15 cellular contexts compared by ENCODE assay signal in the genomic region with DNA sequence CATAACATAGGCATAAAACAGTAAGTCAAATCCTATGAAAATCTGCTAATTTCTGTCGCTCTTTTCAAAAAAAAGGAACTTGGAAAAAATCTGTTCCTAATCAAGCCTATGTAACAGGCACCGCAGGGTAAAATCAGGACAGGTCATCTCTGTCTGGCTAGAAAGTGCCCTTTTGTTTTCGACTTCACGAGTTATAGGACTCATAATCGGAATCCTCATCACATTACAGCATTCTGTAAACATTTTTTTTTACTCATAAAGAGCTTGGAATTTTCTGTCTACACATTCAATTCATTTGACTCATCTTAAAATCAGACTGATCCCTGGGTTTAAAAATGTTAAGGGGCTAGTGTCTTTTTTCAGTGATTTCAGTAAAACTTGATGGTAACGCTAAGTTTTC.
A peak's percentile ranks its signal among the peaks of the same experiment; 100 is the strongest.
DNase-seq lines count a peak whose midpoint lies in the region; ATAC-seq and TF ChIP-seq lines count a peak whose summit lies in the region.
"Had no signal": no experiment of that assay in that cellular context is flagged by ENCODE, and none has a peak within 500 bp of the region (broad histone marks: within the 10 kb centered on the region; RNA-seq: fewer than 3 reads in every experiment).

No MANE protein-coding gene starts in this region.

- H3K9me1 ChIP-seq in IMR-90 (ENCODE audit: insufficient read depth, low read length), result no peaks in the 10 kb centered on the region; the same call in none of the 2 replicates

- TF ChIP-seq RAD21 in IMR-90 (IDR thresholded peaks at IDR 0.05; ENCODE audit: low read length), result no peak

- peaks cover 64% of the 10 kb centered on the region for H3K4me1 Mint-ChIP-seq in nephron
- H3K4me1 Mint-ChIP-seq: activated CD4-positive, alpha-beta T cell treated with anti-CD3 and anti-CD28 coated beads, Interleukin-2, amount 10 ng/mL, durations not matched to agents 24 days and 14 days; activated T-helper 17 cell treated with anti-CD3 and anti-CD28 coated beads, Interleukin-2, amount 50 U/mL, for 72 hours; CD8-positive, alpha-beta memory T cell; immature natural killer cell had no signal

- no peaks in the 10 kb centered on the region for H4K20me1 ChIP-seq in IMR-90 (ENCODE audit: insufficient read depth, low read length)

- H3K9me3 ChIP-seq in IMR-90 (ENCODE audit: control insufficient read depth, insufficient read depth, low read length), result no peaks in the 10 kb centered on the region
- H3K9me3 ChIP-seq: right lobe of liver had no signal

- H2BK15ac ChIP-seq in IMR-90 (ENCODE audit: low read depth, low read length), result no peak overlapping the region

- no peak overlapping the region for H3K56ac ChIP-seq in IMR-90 (ENCODE audit: extremely low read depth, insufficient read depth, low read length)

- H4K91ac ChIP-seq in IMR-90 (ENCODE audit: insufficient read depth, low read depth, low read length), result no peak overlapping the region

- H2BK5ac ChIP-seq in IMR-90 (ENCODE audit: low read depth, low read length, poor library complexity, severe bottlenecking), result no peak overlapping the region

- H2BK20ac ChIP-seq in IMR-90 (ENCODE audit: low read depth, low read length), result no peak overlapping the region

- H3K23ac ChIP-seq in IMR-90 (ENCODE audit: low read depth, low read length), result no peak overlapping the region

- TF ChIP-seq CTCF in IMR-90 (conservative IDR thresholded peaks at IDR 0.05; ENCODE audit: low read depth, low read length) (no peak), nephron (IDR thresholded peaks at IDR 0.05; ENCODE audit: unreplicated experiment in 3 of 3) (no peak)

- peaks cover 4% of the 10 kb centered on the region for H3K36me3 Mint-ChIP-seq in nephron (ENCODE audit: low read depth)
- H3K36me3 Mint-ChIP-seq: immature natural killer cell had no signal

- POLR2A ChIA-PET in IMR-90 (lab: Charles Lee; ENCODE audit: unreplicated experiment), result interaction anchor here (0.6 kb wide), 1 partner anchor 12 kb away, joined by 4 read pairs; no protein-coding TSS in a partner anchor

- H2BK120ac ChIP-seq in IMR-90 (ENCODE audit: low read depth, low read length), result no peak overlapping the region

- CTCF ChIA-PET in IMR-90 (lab: Yijun Ruan, JAX), result interaction anchor here (0.7 kb wide), 1 partner anchor 26 kb away, joined by 3 read pairs; no protein-coding TSS in a partner anchor

- no peak overlapping the region; the same call in 1 of the 2 replicates for H3K9ac ChIP-seq in IMR-90 (ENCODE audit: low read depth, low read length)

- no peak overlapping the region for H4K5ac ChIP-seq in IMR-90 (ENCODE audit: low read depth, low read length)

- H3K79me1 ChIP-seq in IMR-90 (ENCODE audit: low read depth in 1 of 2, low read length in 2 of 2), result no peaks in the 10 kb centered on the region

- H3K4me1 ChIP-seq in IMR-90 (ENCODE audit: control insufficient read depth, insufficient read depth, low read length), result peaks cover 5% of the 10 kb centered on the region
- H3K4me1 ChIP-seq: right lobe of liver had no signal

- intact Hi-C loops in IMR-90 (cut with micrococcal nuclease), result no loop called here

- H3K27ac Mint-ChIP-seq in nephron, result peak overlapping the region in 2 of 3 experiments; percentile 11 to 38
- H3K27ac Mint-ChIP-seq: activated CD4-positive, alpha-beta T cell treated with anti-CD3 and anti-CD28 coated beads, Interleukin-2, amount 10 ng/mL, durations not matched to agents 24 days and 14 days; activated T-helper 17 cell treated with anti-CD3 and anti-CD28 coated beads, Interleukin-2, amount 50 U/mL, for 72 hours; CD8-positive, alpha-beta memory T cell; immature natural killer cell; T-helper 1 cell treated with Interleukin-12 subunit alpha and Interleukin-12 subunit beta and Interleukin-4 antibody, amounts not matched to agents 30 μg/mL and 1 μg/mL, for 36 hours had no signal

- no peak overlapping the region for H3K4me3 ChIP-seq in IMR-90 (ENCODE audit: insufficient read depth, low read depth, low read length)
- H3K4me3 ChIP-seq: right lobe of liver had no signal

- H3K27ac ChIP-seq in IMR-90 (ENCODE audit: insufficient read depth, low read length), result no peak overlapping the region
- H3K27ac ChIP-seq: epithelial cell of prostate, right lobe of liver had no signal

- no peak overlapping the region for H2AK9ac ChIP-seq in IMR-90 (replicated peaks; ENCODE audit: low read depth, low read length, poor library complexity)

- H2AK5ac ChIP-seq in IMR-90 (ENCODE audit: low read depth, low read length), result no peak overlapping the region

- H3K27me3 ChIP-seq in IMR-90 (ENCODE audit: control insufficient read depth, insufficient read depth, low read length), result no peaks in the 10 kb centered on the region
- H3K27me3 ChIP-seq: right lobe of liver had no signal

- no peak overlapping the region for H3K14ac ChIP-seq in IMR-90 (replicated peaks; ENCODE audit: low read depth, low read length)

- ATAC-seq in IMR-90 (ENCODE audit: low read depth), result peak; percentile 76
- no peak for ATAC-seq in HG02938 (IDR thresholded peaks at IDR 0.05; ENCODE audit: unreplicated experiment)
- no peak for ATAC-seq in HG03139 (IDR thresholded peaks at IDR 0.05; ENCODE audit: unreplicated experiment)
- no peak for ATAC-seq in HG02798 (IDR thresholded peaks at IDR 0.05; ENCODE audit: poor library complexity, unreplicated experiment)
- ATAC-seq: activated T-helper 17 cell treated with anti-CD3 and anti-CD28 coated beads, Interleukin-2, amount 50 U/mL, for 72 hours; right lobe of liver had no signal

- in situ Hi-C loops in IMR-90 (cut with MboI; ENCODE audit: low sequenced_read_pairs), result no loop called here

- no peaks in the 10 kb centered on the region for H3K36me3 ChIP-seq in IMR-90 (ENCODE audit: control insufficient read depth, insufficient read depth, low read length)
- H3K36me3 ChIP-seq: right lobe of liver had no signal

- no peak overlapping the region; a peak in 2 of 4 replicates for H4K8ac ChIP-seq in IMR-90 (ENCODE audit: low read depth in 2 of 2, low read length in 2 of 2)

- no peak overlapping the region for H3K4ac ChIP-seq in IMR-90 (ENCODE audit: low read depth, low read length)

- BruUV-seq in IMR-90 (replicated peaks; lab: Mats Ljungman, UMichigan), result no TSS peak

- peak; percentile 80 for DNase-seq in AG20443 (ENCODE audit: low spot score)
- DNase-seq in IMR-90, result peak; percentile 80
- peak; percentile 86 for DNase-seq in dedifferentiated amniotic fluid mesenchymal stem cell (ENCODE audit: extremely low spot score)
- no peak for DNase-seq in NCI-H1694 treated with DMSO at 0.1 percent for 48 hours (lab: John Stamatoyannopoulos, UW)
- DNase-seq: activated CD4-positive, alpha-beta T cell treated with anti-CD3 and anti-CD28 coated beads, Interleukin-2, amount 10 ng/mL, durations not matched to agents 24 days and 14 days; CD8-positive, alpha-beta memory T cell; immature natural killer cell; right lobe of liver had no signal

- H3K27me3 Mint-ChIP-seq in nephron (ENCODE audit: low read depth), result no peaks in the 10 kb centered on the region
- H3K27me3 Mint-ChIP-seq: activated CD4-positive, alpha-beta T cell treated with anti-CD3 and anti-CD28 coated beads, Interleukin-2, amount 10 ng/mL, durations not matched to agents 24 days and 14 days had no signal

- H3K9me3 Mint-ChIP-seq in nephron, result no peaks in the 10 kb centered on the region
- H3K9me3 Mint-ChIP-seq: activated CD4-positive, alpha-beta T cell treated with anti-CD3 and anti-CD28 coated beads, Interleukin-2, amount 10 ng/mL, durations not matched to agents 24 days and 14 days; activated T-helper 17 cell treated with anti-CD3 and anti-CD28 coated beads, Interleukin-2, amount 50 U/mL, for 72 hours; T-helper 1 cell treated with Interleukin-12 subunit alpha and Interleukin-12 subunit beta and Interleukin-4 antibody, amounts not matched to agents 30 μg/mL and 1 μg/mL, for 36 hours had no signal

- no peak overlapping the region for H3K4me3 Mint-ChIP-seq in nephron
- H3K4me3 Mint-ChIP-seq: activated CD4-positive, alpha-beta T cell treated with anti-CD3 and anti-CD28 coated beads, Interleukin-2, amount 10 ng/mL, durations not matched to agents 24 days and 14 days; activated T-helper 17 cell treated with anti-CD3 and anti-CD28 coated beads, Interleukin-2, amount 50 U/mL, for 72 hours; CD8-positive, alpha-beta memory T cell; immature natural killer cell; T-helper 1 cell treated with Interleukin-12 subunit alpha and Interleukin-12 subunit beta and Interleukin-4 antibody, amounts not matched to agents 30 μg/mL and 1 μg/mL, for 36 hours had no signal

- H3K18ac ChIP-seq in IMR-90 (ENCODE audit: low read depth, low read length), result no peak overlapping the region

- no peak overlapping the region for H2AFZ ChIP-seq in IMR-90 (replicated peaks; ENCODE audit: low read length, poor library complexity)

- WGBS in IMR-90 (ENCODE audit: extremely low coverage in 2 of 2, insufficient read length in 1 of 2), 2 experiments, result 36% methylated on average over 2 of the region's 6 CpGs; no CpG with 5 or more reads in 1 of the 2 experiments

- dilution Hi-C loops in IMR-90 (cut with HindIII; ENCODE audit: low sequenced_read_pairs, unreplicated experiment), result no loop called here

- no peak overlapping the region for H3K4me2 ChIP-seq in IMR-90 (ENCODE audit: low read depth, low read length)

- no peak for TF ChIP-seq POLR2A in IMR-90 (IDR thresholded peaks at IDR 0.05; ENCODE audit: low read depth, low read length)

TF ChIP-seq in IMR-90, 13 proteins besides CTCF, POLR2A, EP300 and RAD21:
- TF ChIP-seq MAZ (IDR thresholded peaks at IDR 0.05; ENCODE audit: borderline replicate concordance, low read depth, low read length) (no peak), RCOR1 (IDR thresholded peaks at IDR 0.05; ENCODE audit: insufficient replicate concordance, low read length) (no peak), FOS (IDR thresholded peaks at IDR 0.05; ENCODE audit: low read depth, low read length) (peak; percentile 16; the same call in 1 of the 2 replicates)
